ENCODE assay signal across 18 cellular contexts in the genomic region with DNA sequence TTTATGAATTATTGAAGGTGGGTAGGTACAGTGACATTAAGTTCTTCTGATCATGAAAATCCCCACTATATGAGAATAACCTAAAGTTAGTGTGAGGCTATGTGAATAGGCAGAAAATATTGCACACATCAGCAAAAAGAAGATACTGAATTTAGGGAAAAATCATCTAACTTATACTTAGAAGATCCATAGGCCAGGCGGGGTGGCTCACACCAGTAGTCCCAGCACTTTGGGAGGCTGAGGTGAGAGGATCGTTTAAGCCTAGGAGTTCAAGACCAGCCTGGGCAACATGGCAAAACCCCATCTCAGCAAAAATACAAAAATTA.
"Had no signal": no experiment of that assay in that cellular context is flagged by ENCODE, and none has a peak within 500 bp of the region (broad histone marks: within the 10 kb centered on the region; RNA-seq: fewer than 3 reads in every experiment).

No MANE protein-coding gene starts in this region.

- H3K4me1 ChIP-seq: testis had no signal

- H3K9me3 Mint-ChIP-seq: type B pancreatic cell had no signal

- H2AFZ ChIP-seq: neural progenitor cell had no signal

- H3K4me3 ChIP-seq: adrenal gland, neural progenitor cell, ovary, smooth muscle cell, testis had no signal

- H3K4me2 ChIP-seq: neural progenitor cell, smooth muscle cell had no signal

- DNase-seq: activated CD4-positive, alpha-beta T cell treated with anti-CD3 and anti-CD28 coated beads, Interleukin-2, amount 50 U/mL, for 1 hour; activated CD4-positive, CD25-positive, alpha-beta regulatory T cell treated with anti-CD3 and anti-CD28 coated beads, Interleukin-2, amount 50 U/mL, for 72 hours; activated effector memory CD4-positive, alpha-beta T cell treated with anti-CD3 and anti-CD28 coated beads, Interleukin-2, amount 50 U/mL, for 16 hours; activated naive CD4-positive, alpha-beta T cell treated with anti-CD3 and anti-CD28 coated beads, Interleukin-2, amount 50 U/mL, for 16 hours; activated T-cell treated with anti-CD3 and anti-CD28 coated beads, Interleukin-2, amount 50 U/mL, for 72 hours; adrenal gland; cerebellar nuclear complex; cortex of kidney; effector CD4-positive, alpha-beta T cell; islet precursor cell; ovary; stimulated activated CD4-positive, alpha-beta T cell treated with anti-CD3 and anti-CD28 coated beads, Interleukin-4, amount 100 ng/mL, for 24 hours; testis had no signal

- H3K9me3 ChIP-seq: adrenal gland, ovary, testis had no signal

- H3K27me3 Mint-ChIP-seq: type B pancreatic cell had no signal

- H3K27me3 ChIP-seq: adrenal gland, neural progenitor cell, ovary, testis had no signal

- H3K4me3 Mint-ChIP-seq: neural progenitor cell; stimulated activated effector memory CD8-positive, alpha-beta T cell treated with anti-CD3 and anti-CD28 coated beads, Interleukin-12 subunit alpha, Interleukin-12 subunit beta, amount 100 ng/mL, for 72 hours; type B pancreatic cell had no signal

- ATAC-seq: activated T-cell treated with anti-CD3 and anti-CD28 coated beads, Interleukin-2, amount 50 U/mL, for 72 hours; stimulated activated effector memory CD8-positive, alpha-beta T cell treated with anti-CD3 and anti-CD28 coated beads, Interleukin-12 subunit alpha, Interleukin-12 subunit beta, amount 100 ng/mL, for 72 hours had no signal

- H3K27ac Mint-ChIP-seq: neural progenitor cell; stimulated activated effector memory CD8-positive, alpha-beta T cell treated with anti-CD3 and anti-CD28 coated beads, Interleukin-12 subunit alpha, Interleukin-12 subunit beta, amount 100 ng/mL, for 72 hours; type B pancreatic cell had no signal

- H3K27ac ChIP-seq: neural progenitor cell, ovary, testis, VCaP had no signal

- H3K36me3 Mint-ChIP-seq: stimulated activated effector memory CD8-positive, alpha-beta T cell treated with anti-CD3 and anti-CD28 coated beads, Interleukin-12 subunit alpha, Interleukin-12 subunit beta, amount 100 ng/mL, for 72 hours; type B pancreatic cell had no signal

- H3K9ac ChIP-seq: neural progenitor cell had no signal

- H3K36me3 ChIP-seq: adrenal gland, neural progenitor cell, ovary had no signal
